Comparison of ENCODE assay signal across 18 cellular contexts in the genomic region with DNA sequence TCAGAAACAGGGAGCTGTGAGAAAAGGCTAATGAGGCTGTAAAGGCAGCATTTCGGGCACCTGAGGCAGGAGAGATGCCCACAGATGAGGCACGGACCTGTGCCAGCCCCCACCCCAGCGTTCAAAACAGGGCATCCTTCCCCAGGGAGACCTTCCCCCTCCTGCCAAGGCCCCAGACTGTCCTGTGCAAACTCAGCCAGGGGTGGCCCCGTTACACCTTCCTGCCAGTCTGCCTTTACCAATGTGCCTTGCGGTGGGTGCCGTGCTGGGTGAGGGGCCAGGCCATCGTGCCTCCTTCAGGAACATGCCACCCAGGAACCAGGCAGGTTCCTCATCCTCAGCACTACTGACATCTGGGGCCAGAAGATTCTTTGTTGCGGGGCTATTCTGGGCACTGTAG. TPM values are rescaled to one million over a fixed set of nuclear protein-coding genes. Genes with fewer than 3 reads are reported as not detected.
DNase-seq lines count a peak whose midpoint lies in the region; ATAC-seq, FAIRE-seq and TF ChIP-seq lines count a peak whose summit lies in the region.
"Had no signal": no experiment of that assay in that cellular context is flagged by ENCODE, and none has a peak within 500 bp of the region (broad histone marks: within the 10 kb centered on the region; RNA-seq: fewer than 3 reads in every experiment).

No MANE protein-coding gene starts in this region.

- ATAC-seq in HepG2 (no peak; the same call in 2 of the 3 replicates), lower lobe of right lung (no peak)
- ATAC-seq in stimulated activated effector memory CD8-positive, alpha-beta T cell treated with anti-CD3 and anti-CD28 coated beads, Interleukin-12 subunit alpha, Interleukin-12 subunit beta, amount 100 ng/mL, for 72 hours = peak; percentile 36
- ATAC-seq: GM12878 had no signal

- no peak for TF ChIP-seq POLR2A in HepG2 (IDR thresholded peaks at IDR 0.05; ENCODE audit: insufficient read depth in 1 of 2, low read depth in 2 of 2, low read length in 2 of 2)

- DNase-seq in HepG2 (ENCODE audit: low spot score) = no peak
- DNase-seq in stimulated activated effector memory CD8-positive, alpha-beta T cell treated with anti-CD3 and anti-CD28 coated beads, Interleukin-12 subunit alpha, Interleukin-12 subunit beta, amount 100 ng/mL, for 72 hours (ENCODE audit: low spot score in 2 of 2) = no peak
- DNase-seq in NCI-H526 treated with DMSO at 0.1 percent for 48 hours (lab: John Stamatoyannopoulos, UW) = no peak
- no peak for DNase-seq in lower lobe of right lung
- no peak for DNase-seq in WERI-Rb-1
- DNase-seq: 8988T; AML-193; C1 segment of cervical spinal cord; Calu3; CD4-positive, alpha-beta T cell; DMS 273 treated with DMSO at 0.1 percent for 48 hours; GOT3; H9 had no signal

- H3K27ac ChIP-seq in BLaER1 (0 out of 2 replicates have a peak overlapping the region, but pooled peaks have one; percentile 35), KOPT-K1 (ENCODE audit: low read depth, low read length, poor library complexity, severe bottlenecking) (peak overlapping the region; percentile 99), HepG2 (ENCODE audit: extremely low read length, insufficient read depth, low read length) (no peak overlapping the region), lower lobe of right lung (no peak overlapping the region), WERI-Rb-1 (no peak overlapping the region)

- no peak overlapping the region for H2AFZ ChIP-seq in HepG2 (ENCODE audit: low read length)

- no peak for TF ChIP-seq RAD21 in HepG2 (CRISPR knock-in tag; IDR thresholded peaks at IDR 0.05)

- H3K36me3 Mint-ChIP-seq in stimulated activated effector memory CD8-positive, alpha-beta T cell treated with anti-CD3 and anti-CD28 coated beads, Interleukin-12 subunit alpha, Interleukin-12 subunit beta, amount 100 ng/mL, for 72 hours = no peaks in the 10 kb centered on the region

- H3K4me2 ChIP-seq in BLaER1 (peak overlapping the region; percentile 73), HepG2 (ENCODE audit: low read depth, low read length) (peak overlapping the region; percentile 73; the same call in 1 of the 2 replicates)

- H4K20me1 ChIP-seq in BLaER1 (no peaks in the 10 kb centered on the region), HepG2 (ENCODE audit: insufficient read depth, low read length) (no peaks in the 10 kb centered on the region)

- no peak overlapping the region for H3K27ac Mint-ChIP-seq in stimulated activated effector memory CD8-positive, alpha-beta T cell treated with anti-CD3 and anti-CD28 coated beads, Interleukin-12 subunit alpha, Interleukin-12 subunit beta, amount 100 ng/mL, for 72 hours
- H3K27ac Mint-ChIP-seq: CD4-positive, alpha-beta T cell had no signal

- 67% methylated on average over 5 of the region's 8 CpGs for WGBS in HepG2 (ENCODE audit: low lambda C conversion rate)

- no peak overlapping the region for H3K4me3 Mint-ChIP-seq in stimulated activated effector memory CD8-positive, alpha-beta T cell treated with anti-CD3 and anti-CD28 coated beads, Interleukin-12 subunit alpha, Interleukin-12 subunit beta, amount 100 ng/mL, for 72 hours
- H3K4me3 Mint-ChIP-seq: CD4-positive, alpha-beta T cell; H9 had no signal

- H3K4me3 ChIP-seq in BLaER1 = no peak overlapping the region
- H3K4me3 ChIP-seq in HepG2 (replicated peaks in 1 of 3; ENCODE audit: insufficient read depth in 1 of 3, low read depth in 2 of 3, low read length in 3 of 3) = no peak overlapping the region
- H3K4me3 ChIP-seq in lower lobe of right lung = no peak overlapping the region
- H3K4me3 ChIP-seq in WERI-Rb-1 (ENCODE audit: low read depth, low read length) = no peak overlapping the region
- H3K4me3 ChIP-seq: GM12878 had no signal

- H3K9me3 Mint-ChIP-seq in stimulated activated effector memory CD8-positive, alpha-beta T cell treated with anti-CD3 and anti-CD28 coated beads, Interleukin-12 subunit alpha, Interleukin-12 subunit beta, amount 100 ng/mL, for 72 hours = no peaks in the 10 kb centered on the region
- H3K9me3 Mint-ChIP-seq: CD4-positive, alpha-beta T cell; H9 had no signal

- H3K36me3 ChIP-seq in BLaER1 = no peaks in the 10 kb centered on the region
- no peaks in the 10 kb centered on the region for H3K36me3 ChIP-seq in KOPT-K1 (ENCODE audit: insufficient read depth, low read length)
- no peaks in the 10 kb centered on the region for H3K36me3 ChIP-seq in HepG2 (replicated peaks in 1 of 2; ENCODE audit: control insufficient read depth in 1 of 2, insufficient read depth in 2 of 2, low read length in 2 of 2)
- H3K36me3 ChIP-seq in lower lobe of right lung = no peaks in the 10 kb centered on the region
- H3K36me3 ChIP-seq in WERI-Rb-1 = no peaks in the 10 kb centered on the region

- H3K9me3 ChIP-seq in BLaER1 = no peaks in the 10 kb centered on the region
- no peaks in the 10 kb centered on the region for H3K9me3 ChIP-seq in KOPT-K1 (ENCODE audit: insufficient read depth, low read length, poor library complexity, severe bottlenecking)
- no peaks in the 10 kb centered on the region for H3K9me3 ChIP-seq in HepG2 (ENCODE audit: low read length)
- no peaks in the 10 kb centered on the region for H3K9me3 ChIP-seq in lower lobe of right lung
- no peaks in the 10 kb centered on the region for H3K9me3 ChIP-seq in WERI-Rb-1 (ENCODE audit: severe bottlenecking)

- intact Hi-C loops in HepG2 (cut with micrococcal nuclease; ENCODE audit: unreplicated experiment) (loop anchor here (5.0 kb wide), 1 partner anchor 78 kb away; no protein-coding TSS in a partner anchor), lower lobe of right lung (cut with DNase I) (no loop called here)

- peaks cover 12% of the 10 kb centered on the region for H3K4me1 Mint-ChIP-seq in stimulated activated effector memory CD8-positive, alpha-beta T cell treated with anti-CD3 and anti-CD28 coated beads, Interleukin-12 subunit alpha, Interleukin-12 subunit beta, amount 100 ng/mL, for 72 hours
- H3K4me1 Mint-ChIP-seq: H9 had no signal

- CTCF ChIA-PET in HepG2 (lab: Yijun Ruan, JAX; ENCODE audit: low intra/inter-chr PET ratio, low total read pairs) = no interaction called here

- H3K4me1 ChIP-seq in BLaER1 (peaks cover 54% of the 10 kb centered on the region), HepG2 (ENCODE audit: insufficient read depth, low read length) (no peaks in the 10 kb centered on the region), lower lobe of right lung (no peaks in the 10 kb centered on the region)

- POLR2A ChIA-PET in HepG2 (lab: Yijun Ruan, JAX) = no interaction called here

- BruUV-seq in HepG2 (replicated peaks; lab: Mats Ljungman, UMichigan) = no TSS peak

- in situ Hi-C loops in HepG2 (cut with HindIII; ENCODE audit: extremely low pct_ligation_motif_present, low pct_unique_long_range_greater_than_20kb) = no loop called here

- H3K27me3 ChIP-seq in BLaER1 = no peaks in the 10 kb centered on the region
- peaks cover 5 to 30% of the 10 kb centered on the region in 2 experiments; a peak in 3 of 5 replicates for H3K27me3 ChIP-seq in HepG2 (ENCODE audit: control insufficient read depth in 1 of 2, insufficient read depth in 2 of 2, low read length in 2 of 2)
- H3K27me3 ChIP-seq in lower lobe of right lung (ENCODE audit: low read depth) = no peaks in the 10 kb centered on the region
- H3K27me3 ChIP-seq in WERI-Rb-1 (ENCODE audit: insufficient read depth, low read depth, severe bottlenecking) = no peaks in the 10 kb centered on the region

- H3K9ac ChIP-seq in BLaER1 (peak overlapping the region; percentile 40; the same call in 1 of the 2 replicates), HepG2 (ENCODE audit: insufficient read depth, low read depth, low read length) (no peak overlapping the region)

- FAIRE-seq in HepG2 (lab: Jason Lieb, UNC) = no peak
- FAIRE-seq: GM12878, GM18507 had no signal

- TF ChIP-seq EP300 in HepG2 (IDR thresholded peaks at IDR 0.05; ENCODE audit: low read depth in 2 of 2, low read length in 2 of 2) (no peak), HepG2 (CRISPR knock-in tag; IDR thresholded peaks at IDR 0.05; ENCODE audit: borderline replicate concordance) (no peak)

- no peak for TF ChIP-seq CTCF in HepG2 (CRISPR knock-in tag; IDR thresholded peaks at IDR 0.05)
- TF ChIP-seq CTCF in lower lobe of right lung (IDR thresholded peaks at IDR 0.05) = no peak
- no peak for TF ChIP-seq CTCF in WERI-Rb-1 (IDR thresholded peaks at IDR 0.05; ENCODE audit: low read depth, low read length)

- H3K79me2 ChIP-seq in HepG2 (ENCODE audit: insufficient read depth, low read length) = no peaks in the 10 kb centered on the region

RNA-seq across cellular contexts. Expression of a gene that starts 53.9 kb away (rescaled TPM):
- total RNA-seq in HepG2 (2016; rRNA removed; fragmentation: Illumina TruSeq; extraction: Trizol) = not detected in 2 replicates
- total RNA-seq in HepG2 (2016; cell fraction: cytosol; rRNA removed; fragmentation: Illumina TruSeq; extraction: Trizol; ENCODE audit: low read depth) = 0.10 TPM in 1 of 2 replicates, not detected in the other
- total RNA-seq in HepG2 (2016; cell fraction: insoluble cytoplasmic fraction; rRNA removed; fragmentation: Illumina TruSeq; extraction: Trizol) = not detected in 2 replicates
- 0.07 TPM in 1 of 2 replicates, not detected in the other for total RNA-seq in HepG2 (2016; cell fraction: membrane; rRNA removed; fragmentation: Illumina TruSeq; extraction: Trizol)
- total RNA-seq in HepG2 (2016; cell fraction: nucleus; rRNA removed; fragmentation: Illumina TruSeq; extraction: Trizol) = 0.40 TPM in 1 of 2 replicates, not detected in the other
- polyA plus RNA-seq in HepG2 (2011; rRNA removed) = 0.09 and 0.11 TPM in 2 replicates
- polyA plus RNA-seq in HepG2 (2011; cell fraction: cytosol; rRNA removed) = 0.09 and 0.15 TPM in 2 replicates
- polyA plus RNA-seq in HepG2 (2011; cell fraction: nucleus; rRNA removed) = 0.09 and 0.14 TPM in 2 replicates
- polyA plus RNA-seq in HepG2 (2012) = 0.08 and 0.28 TPM in 2 replicates
- not detected in 2 replicates for polyA plus RNA-seq in HepG2 (2016; cell fraction: cytosol; fragmentation: Illumina TruSeq; extraction: Trizol; ENCODE audit: low read depth)
- polyA plus RNA-seq in HepG2 (2016; cell fraction: insoluble cytoplasmic fraction; fragmentation: Illumina TruSeq; extraction: Trizol; ENCODE audit: low read depth) = not detected in 2 replicates
- 0.11 TPM in 1 of 2 replicates, not detected in the other for polyA plus RNA-seq in HepG2 (2016; cell fraction: membrane; fragmentation: Illumina TruSeq; extraction: Trizol; ENCODE audit: low read depth)
- polyA plus RNA-seq in HepG2 (2016; cell fraction: nucleus; fragmentation: Illumina TruSeq; extraction: Trizol; ENCODE audit: insufficient read depth, low read depth) = not detected in 2 replicates
- 0.44 TPM in 1 of 2 replicates, not detected in the other for polyA minus RNA-seq in HepG2 (2011; rRNA and poly(A)+ RNA removed; ENCODE audit: low replicate concordance)
- not detected in 2 replicates for polyA minus RNA-seq in HepG2 (2011; cell fraction: cytosol; rRNA and poly(A)+ RNA removed)
- polyA minus RNA-seq in HepG2 (2011; cell fraction: nucleus; rRNA and poly(A)+ RNA removed) = 0.25 TPM in 1 of 2 replicates, not detected in the other
- 6.1 TPM for total RNA-seq in lower lobe of right lung
- total RNA-seq: CD4-positive, alpha-beta T cell; GM12878; HT1080 had no signal

RNA-seq across cellular contexts. Expression of a gene that starts 54.5 kb away (rescaled TPM):
- total RNA-seq in HepG2 (2016; rRNA removed; fragmentation: Illumina TruSeq; extraction: Trizol) (0.13 and 0.15 TPM in 2 replicates), lower lobe of right lung (13.9 TPM)
- total RNA-seq in HepG2 (2016; cell fraction: cytosol; rRNA removed; fragmentation: Illumina TruSeq; extraction: Trizol; ENCODE audit: low read depth) = 0.44 and 0.61 TPM in 2 replicates
- total RNA-seq in HepG2 (2016; cell fraction: insoluble cytoplasmic fraction; rRNA removed; fragmentation: Illumina TruSeq; extraction: Trizol) = 0.18 and 0.22 TPM in 2 replicates
- total RNA-seq in HepG2 (2016; cell fraction: membrane; rRNA removed; fragmentation: Illumina TruSeq; extraction: Trizol) = 0.10 and 0.56 TPM in 2 replicates
- total RNA-seq in HepG2 (2016; cell fraction: nucleus; rRNA removed; fragmentation: Illumina TruSeq; extraction: Trizol) = 0.25 and 0.50 TPM in 2 replicates
- polyA plus RNA-seq in HepG2 (2011; rRNA removed) = 0.38 and 0.64 TPM in 2 replicates
- polyA plus RNA-seq in HepG2 (2011; cell fraction: cytosol; rRNA removed) = 0.38 and 0.40 TPM in 2 replicates
- 0.64 and 0.93 TPM in 2 replicates for polyA plus RNA-seq in HepG2 (2011; cell fraction: nucleus; rRNA removed)
- polyA plus RNA-seq in HepG2 (2012) = 0.33 and 0.38 TPM in 2 replicates
- 0.55 and 0.71 TPM in 2 replicates for polyA plus RNA-seq in HepG2 (2016; cell fraction: cytosol; fragmentation: Illumina TruSeq; extraction: Trizol; ENCODE audit: low read depth)
- 0.17 and 0.21 TPM in 2 replicates for polyA plus RNA-seq in HepG2 (2016; cell fraction: insoluble cytoplasmic fraction; fragmentation: Illumina TruSeq; extraction: Trizol; ENCODE audit: low read depth)
- 0.25 and 0.36 TPM in 2 replicates for polyA plus RNA-seq in HepG2 (2016; cell fraction: membrane; fragmentation: Illumina TruSeq; extraction: Trizol; ENCODE audit: low read depth)
- 0.43 and 0.48 TPM in 2 replicates for polyA plus RNA-seq in HepG2 (2016; cell fraction: nucleus; fragmentation: Illumina TruSeq; extraction: Trizol; ENCODE audit: insufficient read depth, low read depth)
- 0.30 and 7.2 TPM in 2 replicates for polyA minus RNA-seq in HepG2 (2011; rRNA and poly(A)+ RNA removed; ENCODE audit: low replicate concordance)
- 0.49 TPM in 1 of 2 replicates, not detected in the other for polyA minus RNA-seq in HepG2 (2011; cell fraction: cytosol; rRNA and poly(A)+ RNA removed)
- polyA minus RNA-seq in HepG2 (2011; cell fraction: nucleus; rRNA and poly(A)+ RNA removed) = 0.25 and 0.26 TPM in 2 replicates

Comparison
In these comparisons a context has a peak if more than half of its experiments do, and no peak if none do; other contexts are left out.
1. H3K27ac ChIP-seq: peak in BLaER1 (single experiment) and KOPT-K1 (single experiment); none in HepG2 (single experiment), lower lobe of right lung (single experiment) and WERI-Rb-1 (single experiment).